In the genomic region with DNA sequence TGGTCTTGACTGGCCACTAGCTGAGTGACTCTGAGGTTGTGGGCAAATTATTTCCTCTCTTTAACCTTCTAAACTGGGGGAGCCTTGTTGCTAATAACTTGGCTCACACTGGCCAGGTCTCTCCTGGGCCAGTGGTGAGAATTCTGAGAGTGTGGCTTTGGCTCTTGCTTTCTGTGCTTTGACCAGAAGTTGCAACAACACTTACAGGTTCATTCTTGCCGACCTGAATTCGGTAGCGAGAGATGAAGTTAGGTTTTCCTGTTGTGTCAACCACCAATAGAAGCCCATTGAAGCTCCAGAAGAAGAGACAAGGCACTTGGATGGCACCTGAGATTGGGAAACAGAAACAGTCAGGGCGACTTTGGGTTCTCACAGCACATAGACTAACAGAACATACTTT, we compare ENCODE assay signal across 1 cellular context.
TF ChIP-seq lines count a peak whose summit lies in the region.

No MANE protein-coding gene starts in this region.

TF ChIP-seq in HepG2, 621 proteins besides CTCF, POLR2A, EP300 and RAD21:
- no peak for TF ChIP-seq FOXA1 (IDR thresholded peaks at IDR 0.05)
- no peak for TF ChIP-seq FOXA1 (CRISPR knock-in tag; IDR thresholded peaks at IDR 0.05)
- no peak for TF ChIP-seq YY1 (IDR thresholded peaks at IDR 0.05; ENCODE audit: insufficient read depth, insufficient replicate concordance, low read depth, low read length)
- TF ChIP-seq ZBTB8A (CRISPR knock-in tag; IDR thresholded peaks at IDR 0.05; ENCODE audit: borderline replicate concordance, low read depth) = no peak
- TF ChIP-seq SKI (IDR thresholded peaks at IDR 0.05; ENCODE audit: partially characterized antibody) = no peak
- 0 out of 2 replicates have a peak, but pooled peaks have one; percentile 23 for TF ChIP-seq ZNF383 (CRISPR knock-in tag; IDR thresholded peaks at IDR 0.05; ENCODE audit: borderline replicate concordance)
- TF ChIP-seq ELF3 (CRISPR knock-in tag; IDR thresholded peaks at IDR 0.05) = no peak
